8 cellular contexts compared by ENCODE assay signal in the genomic region with DNA sequence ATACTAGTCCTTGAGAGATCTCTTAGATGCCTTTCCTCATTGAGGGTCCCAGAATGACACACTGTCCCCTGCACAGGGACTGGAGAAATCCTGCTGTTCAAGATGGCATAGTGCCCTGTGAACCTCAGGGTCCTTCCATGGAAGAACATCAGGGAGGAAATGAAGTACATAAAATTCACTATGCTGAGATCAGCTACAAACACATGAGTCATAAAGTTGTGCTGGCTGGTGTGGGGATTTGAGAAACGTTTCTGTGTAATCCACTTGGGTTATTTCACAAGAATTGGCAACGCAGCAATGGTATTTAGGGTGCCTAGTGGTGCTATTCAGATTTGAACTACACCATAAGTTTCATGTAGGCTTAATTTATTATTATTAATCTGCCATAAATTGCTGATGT.
DNase-seq lines count a peak whose midpoint lies in the region; ATAC-seq and TF ChIP-seq lines count a peak whose summit lies in the region.
"Had no signal": no experiment of that assay in that cellular context is flagged by ENCODE, and none has a peak within 500 bp of the region (broad histone marks: within the 10 kb centered on the region; RNA-seq: fewer than 3 reads in every experiment).

No MANE protein-coding gene starts in this region.

- peak overlapping the region; percentile 69 for H3K27ac ChIP-seq in hepatocyte
- H3K27ac ChIP-seq in stomach, result peak overlapping the region in 4 of 5 donors; percentile 19 to 72 (median 54)

- H4K20me1 ChIP-seq in hepatocyte (ENCODE audit: insufficient read depth, poor library complexity, severe bottlenecking), result no peaks in the 10 kb centered on the region

- H3K4me3 ChIP-seq in hepatocyte, result no peak overlapping the region
- H3K4me3 ChIP-seq in stomach, result no peak overlapping the region

- peaks cover 29% of the 10 kb centered on the region for H3K36me3 Mint-ChIP-seq in activated naive CD8-positive, alpha-beta T cell treated with anti-CD3 and anti-CD28 coated beads for 36 hours

- no peak for TF ChIP-seq POLR2A in stomach (IDR thresholded peaks at IDR 0.05)

- H3K4me1 Mint-ChIP-seq in activated naive CD8-positive, alpha-beta T cell treated with anti-CD3 and anti-CD28 coated beads for 36 hours, result peaks cover 73% of the 10 kb centered on the region

- no peaks in the 10 kb centered on the region for H3K27me3 Mint-ChIP-seq in activated naive CD8-positive, alpha-beta T cell treated with anti-CD3 and anti-CD28 coated beads for 36 hours

- no peak overlapping the region for H2AFZ ChIP-seq in hepatocyte

- TF ChIP-seq CTCF in hepatocyte (IDR thresholded peaks at IDR 0.05; ENCODE audit: poor library complexity) (no peak), stomach (IDR thresholded peaks at IDR 0.05) (no peak)

- intact Hi-C loops in stomach (cut with DNase I; ENCODE audit: low total_unique reads), result no loop called here

- H3K27ac Mint-ChIP-seq in activated naive CD8-positive, alpha-beta T cell treated with anti-CD3 and anti-CD28 coated beads for 36 hours, result peak overlapping the region; percentile 23

- WGBS in hepatocyte (ENCODE audit: low lambda C conversion rate, missing lambda C conversion rate), result 35% methylated on average over 2 of the region's 2 CpGs
- WGBS in stomach, 5 donors, result 24 to 42% (median 35%) methylated on average over 2 of the region's 2 CpGs

- no peak overlapping the region for H3K4me3 Mint-ChIP-seq in activated naive CD8-positive, alpha-beta T cell treated with anti-CD3 and anti-CD28 coated beads for 36 hours
- H3K4me3 Mint-ChIP-seq: H9 had no signal

- no peak for TF ChIP-seq EP300 in stomach (IDR thresholded peaks at IDR 0.05)

- ATAC-seq in GM18861 (IDR thresholded peaks at IDR 0.05; ENCODE audit: unreplicated experiment) (no peak), GM18873 (IDR thresholded peaks at IDR 0.05; ENCODE audit: low FRiP score, unreplicated experiment) (no peak)

- H3K79me2 ChIP-seq in hepatocyte, result peaks cover 47% of the 10 kb centered on the region

- no peak overlapping the region for H3K4me2 ChIP-seq in hepatocyte

- peaks cover 15% of the 10 kb centered on the region for H3K4me1 ChIP-seq in hepatocyte (ENCODE audit: insufficient read depth)
- H3K4me1 ChIP-seq in stomach, result peaks cover 15 to 41% (median 21%) of the 10 kb centered on the region in 4 donors

- H3K9me3 Mint-ChIP-seq in activated naive CD8-positive, alpha-beta T cell treated with anti-CD3 and anti-CD28 coated beads for 36 hours, result peaks cover 2% of the 10 kb centered on the region
- H3K9me3 Mint-ChIP-seq: H9 had no signal

- no peaks in the 10 kb centered on the region for H3K36me3 ChIP-seq in hepatocyte (replicated peaks; ENCODE audit: insufficient read depth, low read depth)
- no peaks in the 10 kb centered on the region for H3K36me3 ChIP-seq in stomach

- no peaks in the 10 kb centered on the region for H3K9me2 ChIP-seq in hepatocyte (replicated peaks; ENCODE audit: insufficient read depth)

- H3K9me3 ChIP-seq in hepatocyte (ENCODE audit: low read depth) (no peaks in the 10 kb centered on the region), stomach (no peaks in the 10 kb centered on the region)

- peak; percentile 86 for DNase-seq in LHCN-M2 (ENCODE audit: low read depth)
- no peak for DNase-seq in activated naive CD8-positive, alpha-beta T cell treated with anti-CD3 and anti-CD28 coated beads for 36 hours
- DNase-seq in hepatocyte (ENCODE audit: low spot score), result peak; percentile 67
- DNase-seq in stomach, result no peak
- DNase-seq in NK-92 (lab: John Stamatoyannopoulos, UW; ENCODE audit: unreplicated experiment), result no peak
- DNase-seq: H9 had no signal

- H3K27me3 ChIP-seq in hepatocyte, result no peaks in the 10 kb centered on the region
- no peaks in the 10 kb centered on the region for H3K27me3 ChIP-seq in stomach

Comparison
In these comparisons a context has a peak if more than half of its experiments do, and no peak if none do; other contexts are left out.
1. DNase-seq: peak in LHCN-M2 (single experiment) and hepatocyte (single experiment); none in activated naive CD8-positive, alpha-beta T cell treated with anti-CD3 and anti-CD28 coated beads for 36 hours (single experiment), stomach (single experiment) and NK-92 (single experiment).